Comparison of ENCODE assay signal across 2 cellular contexts in the genomic region with DNA sequence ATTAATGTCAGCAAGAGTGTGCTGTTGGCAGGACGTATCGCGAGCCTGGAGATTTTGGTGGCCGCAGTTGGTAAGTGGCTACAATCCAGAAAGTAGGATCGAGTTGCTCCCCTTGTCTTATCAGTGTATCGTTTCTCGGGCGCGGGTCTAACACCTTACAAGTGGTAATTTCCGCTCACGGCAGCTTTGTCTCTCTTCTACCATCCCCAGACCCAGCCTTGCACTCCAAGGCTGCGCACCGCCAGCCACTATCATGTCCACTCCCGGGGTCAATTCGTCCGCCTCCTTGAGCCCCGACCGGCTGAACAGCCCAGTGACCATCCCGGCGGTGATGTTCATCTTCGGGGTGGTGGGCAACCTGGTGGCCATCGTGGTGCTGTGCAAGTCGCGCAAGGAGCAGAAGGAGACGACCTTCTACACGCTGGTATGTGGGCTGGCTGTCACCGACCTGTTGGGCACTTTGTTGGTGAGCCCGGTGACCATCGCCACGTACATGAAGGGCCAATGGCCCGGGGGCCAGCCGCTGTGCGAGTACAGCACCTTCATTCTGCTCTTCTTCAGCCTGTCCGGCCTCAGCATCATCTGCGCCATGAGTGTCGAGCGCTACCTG.
TF ChIP-seq lines count a peak whose summit lies in the region.

No MANE protein-coding gene starts in this region.

TF ChIP-seq in WTC11, 78 proteins besides CTCF, POLR2A, EP300 and RAD21:
- TF ChIP-seq, protein P1, sequence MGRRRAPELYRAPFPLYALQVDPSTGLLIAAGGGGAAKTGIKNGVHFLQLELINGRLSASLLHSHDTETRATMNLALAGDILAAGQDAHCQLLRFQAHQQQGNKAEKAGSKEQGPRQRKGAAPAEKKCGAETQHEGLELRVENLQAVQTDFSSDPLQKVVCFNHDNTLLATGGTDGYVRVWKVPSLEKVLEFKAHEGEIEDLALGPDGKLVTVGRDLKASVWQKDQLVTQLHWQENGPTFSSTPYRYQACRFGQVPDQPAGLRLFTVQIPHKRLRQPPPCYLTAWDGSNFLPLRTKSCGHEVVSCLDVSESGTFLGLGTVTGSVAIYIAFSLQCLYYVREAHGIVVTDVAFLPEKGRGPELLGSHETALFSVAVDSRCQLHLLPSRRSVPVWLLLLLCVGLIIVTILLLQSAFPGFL (CRISPR knock-in tag; IDR thresholded peaks at IDR 0.05; ENCODE audit: borderline replicate concordance): no peak
- TF ChIP-seq PRRX2 (CRISPR knock-in tag; IDR thresholded peaks at IDR 0.05) (no peak), CREM (CRISPR knock-in tag; IDR thresholded peaks at IDR 0.05) (no peak), ZNF219 (CRISPR knock-in tag; IDR thresholded peaks at IDR 0.05; ENCODE audit: borderline replicate concordance) (no peak), NR2C2 (CRISPR knock-in tag; IDR thresholded peaks at IDR 0.05) (no peak), FOXP1 (CRISPR knock-in tag; IDR thresholded peaks at IDR 0.05; ENCODE audit: borderline replicate concordance) (no peak)
- TF ChIP-seq, protein P2, sequence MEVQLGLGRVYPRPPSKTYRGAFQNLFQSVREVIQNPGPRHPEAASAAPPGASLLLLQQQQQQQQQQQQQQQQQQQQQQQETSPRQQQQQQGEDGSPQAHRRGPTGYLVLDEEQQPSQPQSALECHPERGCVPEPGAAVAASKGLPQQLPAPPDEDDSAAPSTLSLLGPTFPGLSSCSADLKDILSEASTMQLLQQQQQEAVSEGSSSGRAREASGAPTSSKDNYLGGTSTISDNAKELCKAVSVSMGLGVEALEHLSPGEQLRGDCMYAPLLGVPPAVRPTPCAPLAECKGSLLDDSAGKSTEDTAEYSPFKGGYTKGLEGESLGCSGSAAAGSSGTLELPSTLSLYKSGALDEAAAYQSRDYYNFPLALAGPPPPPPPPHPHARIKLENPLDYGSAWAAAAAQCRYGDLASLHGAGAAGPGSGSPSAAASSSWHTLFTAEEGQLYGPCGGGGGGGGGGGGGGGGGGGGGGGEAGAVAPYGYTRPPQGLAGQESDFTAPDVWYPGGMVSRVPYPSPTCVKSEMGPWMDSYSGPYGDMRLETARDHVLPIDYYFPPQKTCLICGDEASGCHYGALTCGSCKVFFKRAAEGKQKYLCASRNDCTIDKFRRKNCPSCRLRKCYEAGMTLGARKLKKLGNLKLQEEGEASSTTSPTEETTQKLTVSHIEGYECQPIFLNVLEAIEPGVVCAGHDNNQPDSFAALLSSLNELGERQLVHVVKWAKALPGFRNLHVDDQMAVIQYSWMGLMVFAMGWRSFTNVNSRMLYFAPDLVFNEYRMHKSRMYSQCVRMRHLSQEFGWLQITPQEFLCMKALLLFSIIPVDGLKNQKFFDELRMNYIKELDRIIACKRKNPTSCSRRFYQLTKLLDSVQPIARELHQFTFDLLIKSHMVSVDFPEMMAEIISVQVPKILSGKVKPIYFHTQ (CRISPR knock-in tag; IDR thresholded peaks at IDR 0.05): no peak

TF ChIP-seq in H1, 55 proteins besides CTCF, POLR2A, EP300 and RAD21:
- no peak for TF ChIP-seq RXRA (IDR thresholded peaks at IDR 0.05; ENCODE audit: insufficient read depth, low read depth, low read length)
- TF ChIP-seq TEAD4 (IDR thresholded peaks at IDR 0.05; ENCODE audit: low read depth, low read length): 0 out of 2 replicates have a peak, but pooled peaks have one; percentile 49
- no peak for TF ChIP-seq RBBP5 (IDR thresholded peaks at IDR 0.05; ENCODE audit: borderline replicate concordance, low read depth, low read length)
